ENCODE assay signal across 9 cellular contexts in the genomic region with DNA sequence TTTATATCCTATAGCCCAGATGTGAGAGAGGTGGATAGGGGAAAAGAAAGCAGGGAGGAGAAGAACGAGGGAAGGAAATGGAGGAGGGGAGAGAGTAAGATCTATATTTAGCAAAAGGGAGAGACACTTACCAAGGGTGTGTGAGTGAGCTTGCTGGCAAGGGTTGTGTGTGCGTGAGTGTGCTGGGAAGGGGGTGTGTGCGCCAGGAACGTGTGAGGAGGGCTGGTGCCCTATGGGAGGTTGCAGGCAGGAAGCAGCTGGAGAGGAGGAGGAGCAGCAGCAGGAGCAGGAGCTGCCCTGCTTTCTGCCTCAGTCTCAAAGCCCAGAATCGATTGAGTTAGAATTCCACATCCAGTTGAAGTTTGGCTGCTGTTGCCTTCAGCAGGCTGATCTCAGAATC.
DNase-seq lines count a peak whose midpoint lies in the region; ATAC-seq and TF ChIP-seq lines count a peak whose summit lies in the region.
"Had no signal": no experiment of that assay in that cellular context is flagged by ENCODE, and none has a peak within 500 bp of the region (broad histone marks: within the 10 kb centered on the region; RNA-seq: fewer than 3 reads in every experiment).

No MANE protein-coding gene starts in this region.

- intact Hi-C loops in heart left ventricle (cut with DNase I), result no loop called here

- H3K4me3 ChIP-seq in SK-N-MC (peak overlapping the region; percentile 53), heart left ventricle (peak overlapping the region in 8 of 12 donors; percentile 16 to 43 (median 28))

- no peak for TF ChIP-seq CTCF in heart left ventricle (IDR thresholded peaks at IDR 0.05)

- H3K36me3 ChIP-seq in SK-N-MC (ENCODE audit: insufficient read depth, low read length) (no peaks in the 10 kb centered on the region), heart left ventricle (peaks cover 0 to 10% (median 0%) of the 10 kb centered on the region in 9 donors)
- H3K36me3 ChIP-seq: neutrophil had no signal

- WGBS in heart left ventricle, 4 donors, result 1 to 2% (median 2%) methylated on average over 5 of the region's 5 CpGs

- no peaks in the 10 kb centered on the region for H3K9me3 ChIP-seq in SK-N-MC (ENCODE audit: low read depth, low read length)
- H3K9me3 ChIP-seq in heart left ventricle, result no peaks in the 10 kb centered on the region
- H3K9me3 ChIP-seq: neutrophil had no signal

- TF ChIP-seq POLR2A in heart left ventricle (IDR thresholded peaks at IDR 0.05), result no peak

- peak; percentile 87 to 98 (median 98) for ATAC-seq in heart left ventricle
- no peak for ATAC-seq in GM18870 (IDR thresholded peaks at IDR 0.05; ENCODE audit: unreplicated experiment)

- peaks cover 2 to 49% (median 20%) of the 10 kb centered on the region in 12 donors for H3K4me1 ChIP-seq in heart left ventricle

- H3K27ac ChIP-seq in SK-N-MC (no peak overlapping the region), heart left ventricle (peak overlapping the region in 10 of 12 donors; percentile 32 to 60 (median 43))
- H3K27ac ChIP-seq: neutrophil had no signal

- no peaks in the 10 kb centered on the region for H3K27me3 ChIP-seq in heart left ventricle
- H3K27me3 ChIP-seq: neutrophil had no signal

- H3K9ac ChIP-seq in SK-N-MC (ENCODE audit: insufficient read length), result peak overlapping the region; percentile 3

- DNase-seq in GM04504 (ENCODE audit: low read depth) (peak; percentile 55), SK-N-MC (ENCODE audit: low read depth, low spot score) (no peak), heart left ventricle (peak; percentile 60 to 86 (median 76)), retina (peak; percentile 47), NCI-H1694 treated with DMSO at 0.1 percent for 48 hours (lab: John Stamatoyannopoulos, UW) (no peak), epidermal melanocyte (ENCODE audit: insufficient read length, low spot score) (no peak), T-helper 2 cell (no peak)

Comparison
In these comparisons a context has a peak if more than half of its experiments do, and no peak if none do; other contexts are left out.
1. DNase-seq: peak in GM04504 (single experiment), heart left ventricle (5 of 5) and retina (single experiment); none in SK-N-MC (single experiment), NCI-H1694 treated with DMSO at 0.1 percent for 48 hours (single experiment), epidermal melanocyte (single experiment) and T-helper 2 cell (0 of 5).